Comparison of ENCODE assay signal across 14 cellular contexts in genomic region chr1:10687782-10688408, GRCh38.
DNase-seq lines count a peak whose midpoint lies in the region; ATAC-seq and TF ChIP-seq lines count a peak whose summit lies in the region.
"Had no signal": no experiment of that assay in that cellular context is flagged by ENCODE, and none has a peak within 500 bp of the region (broad histone marks: within the 10 kb centered on the region; RNA-seq: fewer than 3 reads in every experiment).

No MANE protein-coding gene starts in this region.

- intact Hi-C loops in psoas muscle (cut with DNase I): loop anchor here (2.0 to 10.0 kb wide), 2 partner anchors 107 to 177 kb away; no protein-coding TSS in a partner anchor

- 48 to 65% (median 51%) methylated on average over 15 of the region's 15 CpGs for WGBS in psoas muscle, 3 donors

- H3K36me3 ChIP-seq in psoas muscle (ENCODE audit: insufficient read depth in 1 of 2, low read depth in 1 of 2): no peaks in the 10 kb centered on the region

- H3K4me1 ChIP-seq in psoas muscle: peaks cover 99% of the 10 kb centered on the region
- H3K4me1 ChIP-seq: parathyroid adenoma had no signal

- TF ChIP-seq CTCF in AG10803 (conservative IDR thresholded peaks at IDR 0.05; ENCODE audit: low read length) (no peak), fibroblast of villous mesenchyme (IDR thresholded peaks at IDR 0.05; ENCODE audit: insufficient read depth, low read depth, low read length) (no peak), psoas muscle (IDR thresholded peaks at IDR 0.05) (no peak)

- H3K9me3 ChIP-seq in psoas muscle: no peaks in the 10 kb centered on the region

- H3K4me3 ChIP-seq in AG10803 (ENCODE audit: low read length) (no peak overlapping the region), fibroblast of villous mesenchyme (ENCODE audit: low read depth, low read length) (no peak overlapping the region), psoas muscle (no peak overlapping the region)

- DNase-seq in AG10803 (ENCODE audit: low read depth) (peak; percentile 60), NCI-H82 treated with DMSO at 0.1 percent for 48 hours (lab: John Stamatoyannopoulos, UW; ENCODE audit: unreplicated experiment) (peak; percentile 65), fibroblast of villous mesenchyme (ENCODE audit: low read depth) (peak; percentile 53), psoas muscle (no peak), NCI-H2029 treated with DMSO at 0.1 percent for 48 hours (lab: John Stamatoyannopoulos, UW) (no peak), HK-2 (ENCODE audit: unreplicated experiment) (no peak), COLO829 (ENCODE audit: low spot score) (no peak)
- no peak for DNase-seq in stimulated activated CD8-positive, alpha-beta memory T cell treated with anti-CD3 and anti-CD28 coated beads, Interleukin-4, amount 100 ng/mL, for 48 hours
- DNase-seq: activated CD4-positive, alpha-beta T cell treated with anti-CD3 and anti-CD28 coated beads, Interleukin-2, amount 50 U/mL, for 1 hour; activated gamma-delta T cell; foreskin fibroblast; NCI-H1105 treated with DMSO at 0.1 percent for 48 hours; SW 1271 had no signal

- H3K27ac ChIP-seq in psoas muscle: peak overlapping the region; percentile 76
- H3K27ac ChIP-seq: parathyroid adenoma had no signal

- no peaks in the 10 kb centered on the region for H3K27me3 ChIP-seq in psoas muscle (ENCODE audit: insufficient read depth in 3 of 3, low read length in 2 of 3)

- no peak for ATAC-seq in psoas muscle

Comparison
In these comparisons a context has a peak if more than half of its experiments do, and no peak if none do; other contexts are left out.
1. DNase-seq: peak in AG10803 (single experiment), NCI-H82 treated with DMSO at 0.1 percent for 48 hours (single experiment) and fibroblast of villous mesenchyme (single experiment); none in psoas muscle (0 of 2), NCI-H2029 treated with DMSO at 0.1 percent for 48 hours (single experiment), stimulated activated CD8-positive, alpha-beta memory T cell treated with anti-CD3 and anti-CD28 coated beads, Interleukin-4, amount 100 ng/mL, for 48 hours (single experiment), HK-2 (single experiment) and COLO829 (single experiment).